In the genomic region with DNA sequence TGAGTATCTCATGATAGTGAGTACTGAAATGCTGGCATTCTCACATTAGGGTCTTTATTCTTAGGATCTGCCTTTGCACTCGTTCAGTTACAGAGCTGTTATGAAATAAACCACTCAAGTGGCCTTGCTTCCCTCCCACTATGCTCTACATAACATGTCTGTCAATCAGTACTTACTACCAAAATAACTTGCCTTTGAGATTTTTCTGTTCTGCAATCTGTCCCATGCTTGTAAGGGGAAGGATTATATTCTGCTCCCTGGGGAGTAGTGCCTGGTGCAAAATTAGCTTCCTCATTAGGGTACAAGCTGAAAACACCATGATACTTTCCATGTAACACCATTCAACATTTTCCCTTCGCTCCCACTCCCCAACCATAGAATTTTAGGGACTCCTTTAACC, we compare ENCODE assay signal across 1 cellular context.
TF ChIP-seq lines count a peak whose summit lies in the region.

No MANE protein-coding gene starts in this region.

TF ChIP-seq in GM12878, 131 proteins besides CTCF, POLR2A, EP300 and RAD21 (continued from another document and continues in another):
- TF ChIP-seq, protein P1, sequence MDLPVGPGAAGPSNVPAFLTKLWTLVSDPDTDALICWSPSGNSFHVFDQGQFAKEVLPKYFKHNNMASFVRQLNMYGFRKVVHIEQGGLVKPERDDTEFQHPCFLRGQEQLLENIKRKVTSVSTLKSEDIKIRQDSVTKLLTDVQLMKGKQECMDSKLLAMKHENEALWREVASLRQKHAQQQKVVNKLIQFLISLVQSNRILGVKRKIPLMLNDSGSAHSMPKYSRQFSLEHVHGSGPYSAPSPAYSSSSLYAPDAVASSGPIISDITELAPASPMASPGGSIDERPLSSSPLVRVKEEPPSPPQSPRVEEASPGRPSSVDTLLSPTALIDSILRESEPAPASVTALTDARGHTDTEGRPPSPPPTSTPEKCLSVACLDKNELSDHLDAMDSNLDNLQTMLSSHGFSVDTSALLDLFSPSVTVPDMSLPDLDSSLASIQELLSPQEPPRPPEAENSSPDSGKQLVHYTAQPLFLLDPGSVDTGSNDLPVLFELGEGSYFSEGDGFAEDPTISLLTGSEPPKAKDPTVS (IDR thresholded peaks at IDR 0.05; ENCODE audit: low read depth, low read length): no peak
- peak; percentile 78 for TF ChIP-seq DPF2 (IDR thresholded peaks at IDR 0.05)
- TF ChIP-seq NR2F1 (conservative IDR thresholded peaks at IDR 0.05): no peak
- TF ChIP-seq POLR2AphosphoS2 (IDR thresholded peaks at IDR 0.05; ENCODE audit: low read depth, low read length): no peak
- peak; percentile 70; the same call in 1 of the 2 replicates for TF ChIP-seq ATF2 (IDR thresholded peaks at IDR 0.05; ENCODE audit: low read length)
- no peak for TF ChIP-seq ASH2L (IDR thresholded peaks at IDR 0.05; ENCODE audit: borderline replicate concordance, low read depth)
- TF ChIP-seq MXI1 (IDR thresholded peaks at IDR 0.05; ENCODE audit: low read depth, low read length): 0 out of 2 replicates have a peak, but pooled peaks have one; percentile 58
- peak; percentile 83; the same call in 1 of the 2 replicates for TF ChIP-seq YBX1 (IDR thresholded peaks at IDR 0.05)
- TF ChIP-seq ZNF24 (IDR thresholded peaks at IDR 0.05): peak; percentile 76
- TF ChIP-seq TCF7 (IDR thresholded peaks at IDR 0.05; ENCODE audit: borderline replicate concordance): no peak
- TF ChIP-seq NBN (IDR thresholded peaks at IDR 0.05): peak; percentile 71
- no peak for TF ChIP-seq ETV6 (conservative IDR thresholded peaks at IDR 0.05 in 1 of 2, IDR thresholded peaks at IDR 0.05 in 1 of 2; ENCODE audit: borderline replicate concordance in 1 of 2, low read depth in 1 of 2)
- TF ChIP-seq CREB1 (IDR thresholded peaks at IDR 0.05; ENCODE audit: low read depth): 0 out of 2 replicates have a peak, but pooled peaks have one; percentile 46
- TF ChIP-seq CHD4 (IDR thresholded peaks at IDR 0.05): no peak
- no peak for TF ChIP-seq IRF4 (IDR thresholded peaks at IDR 0.05; ENCODE audit: low read depth, low read length)
- TF ChIP-seq, protein P2, sequence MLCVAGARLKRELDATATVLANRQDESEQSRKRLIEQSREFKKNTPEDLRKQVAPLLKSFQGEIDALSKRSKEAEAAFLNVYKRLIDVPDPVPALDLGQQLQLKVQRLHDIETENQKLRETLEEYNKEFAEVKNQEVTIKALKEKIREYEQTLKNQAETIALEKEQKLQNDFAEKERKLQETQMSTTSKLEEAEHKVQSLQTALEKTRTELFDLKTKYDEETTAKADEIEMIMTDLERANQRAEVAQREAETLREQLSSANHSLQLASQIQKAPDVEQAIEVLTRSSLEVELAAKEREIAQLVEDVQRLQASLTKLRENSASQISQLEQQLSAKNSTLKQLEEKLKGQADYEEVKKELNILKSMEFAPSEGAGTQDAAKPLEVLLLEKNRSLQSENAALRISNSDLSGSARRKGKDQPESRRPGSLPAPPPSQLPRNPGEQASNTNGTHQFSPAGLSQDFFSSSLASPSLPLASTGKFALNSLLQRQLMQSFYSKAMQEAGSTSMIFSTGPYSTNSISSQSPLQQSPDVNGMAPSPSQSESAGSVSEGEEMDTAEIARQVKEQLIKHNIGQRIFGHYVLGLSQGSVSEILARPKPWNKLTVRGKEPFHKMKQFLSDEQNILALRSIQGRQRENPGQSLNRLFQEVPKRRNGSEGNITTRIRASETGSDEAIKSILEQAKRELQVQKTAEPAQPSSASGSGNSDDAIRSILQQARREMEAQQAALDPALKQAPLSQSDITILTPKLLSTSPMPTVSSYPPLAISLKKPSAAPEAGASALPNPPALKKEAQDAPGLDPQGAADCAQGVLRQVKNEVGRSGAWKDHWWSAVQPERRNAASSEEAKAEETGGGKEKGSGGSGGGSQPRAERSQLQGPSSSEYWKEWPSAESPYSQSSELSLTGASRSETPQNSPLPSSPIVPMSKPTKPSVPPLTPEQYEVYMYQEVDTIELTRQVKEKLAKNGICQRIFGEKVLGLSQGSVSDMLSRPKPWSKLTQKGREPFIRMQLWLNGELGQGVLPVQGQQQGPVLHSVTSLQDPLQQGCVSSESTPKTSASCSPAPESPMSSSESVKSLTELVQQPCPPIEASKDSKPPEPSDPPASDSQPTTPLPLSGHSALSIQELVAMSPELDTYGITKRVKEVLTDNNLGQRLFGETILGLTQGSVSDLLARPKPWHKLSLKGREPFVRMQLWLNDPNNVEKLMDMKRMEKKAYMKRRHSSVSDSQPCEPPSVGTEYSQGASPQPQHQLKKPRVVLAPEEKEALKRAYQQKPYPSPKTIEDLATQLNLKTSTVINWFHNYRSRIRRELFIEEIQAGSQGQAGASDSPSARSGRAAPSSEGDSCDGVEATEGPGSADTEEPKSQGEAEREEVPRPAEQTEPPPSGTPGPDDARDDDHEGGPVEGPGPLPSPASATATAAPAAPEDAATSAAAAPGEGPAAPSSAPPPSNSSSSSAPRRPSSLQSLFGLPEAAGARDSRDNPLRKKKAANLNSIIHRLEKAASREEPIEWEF (IDR thresholded peaks at IDR 0.05; ENCODE audit: insufficient replicate concordance, low read depth, low read length): peak; percentile 73
- no peak for TF ChIP-seq RAD51 (IDR thresholded peaks at IDR 0.05)
- TF ChIP-seq IKZF1 (conservative IDR thresholded peaks at IDR 0.05): peak; percentile 84
- TF ChIP-seq GATAD2B (conservative IDR thresholded peaks at IDR 0.05; ENCODE audit: low read depth): peak; percentile 81; the same call in 1 of the 2 replicates
- no peak for TF ChIP-seq MYC (IDR thresholded peaks at IDR 0.05; ENCODE audit: insufficient read depth, insufficient read length, insufficient replicate concordance, low read length, severe bottlenecking)
- no peak for TF ChIP-seq FOS (IDR thresholded peaks at IDR 0.05; ENCODE audit: borderline replicate concordance, extremely low read depth, insufficient read length)
- no peak for TF ChIP-seq SP1 (IDR thresholded peaks at IDR 0.05; ENCODE audit: low read depth, low read length)
- TF ChIP-seq FOXM1 (IDR thresholded peaks at IDR 0.05; ENCODE audit: low read depth, low read length): no peak
- TF ChIP-seq, protein P3, sequence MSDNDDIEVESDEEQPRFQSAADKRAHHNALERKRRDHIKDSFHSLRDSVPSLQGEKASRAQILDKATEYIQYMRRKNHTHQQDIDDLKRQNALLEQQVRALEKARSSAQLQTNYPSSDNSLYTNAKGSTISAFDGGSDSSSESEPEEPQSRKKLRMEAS (IDR thresholded peaks at IDR 0.05; ENCODE audit: low read depth, low read length): no peak
- TF ChIP-seq, protein P4, sequence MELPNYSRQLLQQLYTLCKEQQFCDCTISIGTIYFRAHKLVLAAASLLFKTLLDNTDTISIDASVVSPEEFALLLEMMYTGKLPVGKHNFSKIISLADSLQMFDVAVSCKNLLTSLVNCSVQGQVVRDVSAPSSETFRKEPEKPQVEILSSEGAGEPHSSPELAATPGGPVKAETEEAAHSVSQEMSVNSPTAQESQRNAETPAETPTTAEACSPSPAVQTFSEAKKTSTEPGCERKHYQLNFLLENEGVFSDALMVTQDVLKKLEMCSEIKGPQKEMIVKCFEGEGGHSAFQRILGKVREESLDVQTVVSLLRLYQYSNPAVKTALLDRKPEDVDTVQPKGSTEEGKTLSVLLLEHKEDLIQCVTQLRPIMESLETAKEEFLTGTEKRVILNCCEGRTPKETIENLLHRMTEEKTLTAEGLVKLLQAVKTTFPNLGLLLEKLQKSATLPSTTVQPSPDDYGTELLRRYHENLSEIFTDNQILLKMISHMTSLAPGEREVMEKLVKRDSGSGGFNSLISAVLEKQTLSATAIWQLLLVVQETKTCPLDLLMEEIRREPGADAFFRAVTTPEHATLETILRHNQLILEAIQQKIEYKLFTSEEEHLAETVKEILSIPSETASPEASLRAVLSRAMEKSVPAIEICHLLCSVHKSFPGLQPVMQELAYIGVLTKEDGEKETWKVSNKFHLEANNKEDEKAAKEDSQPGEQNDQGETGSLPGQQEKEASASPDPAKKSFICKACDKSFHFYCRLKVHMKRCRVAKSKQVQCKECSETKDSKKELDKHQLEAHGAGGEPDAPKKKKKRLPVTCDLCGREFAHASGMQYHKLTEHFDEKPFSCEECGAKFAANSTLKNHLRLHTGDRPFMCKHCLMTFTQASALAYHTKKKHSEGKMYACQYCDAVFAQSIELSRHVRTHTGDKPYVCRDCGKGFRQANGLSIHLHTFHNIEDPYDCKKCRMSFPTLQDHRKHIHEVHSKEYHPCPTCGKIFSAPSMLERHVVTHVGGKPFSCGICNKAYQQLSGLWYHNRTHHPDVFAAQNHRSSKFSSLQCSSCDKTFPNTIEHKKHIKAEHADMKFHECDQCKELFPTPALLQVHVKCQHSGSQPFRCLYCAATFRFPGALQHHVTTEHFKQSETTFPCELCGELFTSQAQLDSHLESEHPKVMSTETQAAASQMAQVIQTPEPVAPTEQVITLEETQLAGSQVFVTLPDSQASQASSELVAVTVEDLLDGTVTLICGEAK (IDR thresholded peaks at IDR 0.05; ENCODE audit: borderline replicate concordance): no peak
- no peak for TF ChIP-seq ZNF384 (IDR thresholded peaks at IDR 0.05; ENCODE audit: borderline replicate concordance, low read depth, low read length)
- TF ChIP-seq BMI1 (IDR thresholded peaks at IDR 0.05; ENCODE audit: borderline replicate concordance): no peak; the same call in 1 of the 2 replicates
- TF ChIP-seq TCF3 (IDR thresholded peaks at IDR 0.05; ENCODE audit: borderline replicate concordance, insufficient read depth, low read depth, low read length): no peak
- no peak for TF ChIP-seq CREM (IDR thresholded peaks at IDR 0.05; ENCODE audit: low read depth)
- TF ChIP-seq, protein P5, sequence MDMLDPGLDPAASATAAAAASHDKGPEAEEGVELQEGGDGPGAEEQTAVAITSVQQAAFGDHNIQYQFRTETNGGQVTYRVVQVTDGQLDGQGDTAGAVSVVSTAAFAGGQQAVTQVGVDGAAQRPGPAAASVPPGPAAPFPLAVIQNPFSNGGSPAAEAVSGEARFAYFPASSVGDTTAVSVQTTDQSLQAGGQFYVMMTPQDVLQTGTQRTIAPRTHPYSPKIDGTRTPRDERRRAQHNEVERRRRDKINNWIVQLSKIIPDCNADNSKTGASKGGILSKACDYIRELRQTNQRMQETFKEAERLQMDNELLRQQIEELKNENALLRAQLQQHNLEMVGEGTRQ (IDR thresholded peaks at IDR 0.05; ENCODE audit: borderline replicate concordance, low read depth, low read length): no peak
- no peak for TF ChIP-seq TBL1XR1 (IDR thresholded peaks at IDR 0.05; ENCODE audit: low read depth, low read length)
- TF ChIP-seq ZNF592 (IDR thresholded peaks at IDR 0.05): no peak
- no peak for TF ChIP-seq BCLAF1 (IDR thresholded peaks at IDR 0.05)
